Comparison of ENCODE assay signal across 17 cellular contexts in genomic region chr2:167048829-167049228, GRCh38.
"Had no signal": no experiment of that assay in that cellular context is flagged by ENCODE, and none has a peak within 500 bp of the region (broad histone marks: within the 10 kb centered on the region; RNA-seq: fewer than 3 reads in every experiment).

No MANE protein-coding gene starts in this region.

- H3K27ac Mint-ChIP-seq: activated naive CD4-positive, alpha-beta T cell treated with anti-CD3 and anti-CD28 coated beads, Interleukin-2, amount 10 ng/mL, durations not matched to agents 7 days and 5 days; activated T-helper 17 cell treated with anti-CD3 and anti-CD28 coated beads, Interleukin-2, amount 50 U/mL, for 72 hours; endodermal cell; T-cell had no signal

- H3K36me3 Mint-ChIP-seq: activated naive CD4-positive, alpha-beta T cell treated with anti-CD3 and anti-CD28 coated beads, Interleukin-2, amount 10 ng/mL, durations not matched to agents 7 days and 5 days; T-cell had no signal

- H3K9me3 ChIP-seq: ovary, stomach, testis, upper lobe of left lung had no signal

- H3K4me3 Mint-ChIP-seq: activated naive CD4-positive, alpha-beta T cell treated with anti-CD3 and anti-CD28 coated beads, Interleukin-2, amount 10 ng/mL, durations not matched to agents 7 days and 5 days; activated T-helper 17 cell treated with anti-CD3 and anti-CD28 coated beads, Interleukin-2, amount 50 U/mL, for 72 hours; endodermal cell; neural crest cell; T-cell had no signal

- H3K4me3 ChIP-seq: dorsolateral prefrontal cortex, ovary, stomach, testis, upper lobe of left lung had no signal

- DNase-seq: activated CD4-positive, alpha-beta T cell treated with anti-CD3 and anti-CD28 coated beads, Interleukin-2, amount 50 U/mL, for 48 hours; activated naive CD4-positive, alpha-beta T cell treated with anti-CD3 and anti-CD28 coated beads, Interleukin-2, amount 10 ng/mL, durations not matched to agents 7 days and 5 days; dorsolateral prefrontal cortex; endodermal cell; erythroblast; ovary; stimulated activated CD4-positive, alpha-beta T cell treated with anti-CD3 and anti-CD28 coated beads, Interleukin-1b, Interleukin-23, amount 100 ng/mL, for 48 hours; stomach; T-cell; T1000; testis; upper lobe of left lung had no signal

- H3K27me3 Mint-ChIP-seq: activated naive CD4-positive, alpha-beta T cell treated with anti-CD3 and anti-CD28 coated beads, Interleukin-2, amount 10 ng/mL, durations not matched to agents 7 days and 5 days; activated T-helper 17 cell treated with anti-CD3 and anti-CD28 coated beads, Interleukin-2, amount 50 U/mL, for 72 hours; T-cell had no signal

- H3K27me3 ChIP-seq: dorsolateral prefrontal cortex, ovary, stomach, testis, upper lobe of left lung had no signal

- FAIRE-seq: astrocyte had no signal

- H3K27ac ChIP-seq: dorsolateral prefrontal cortex, ovary, stomach, testis, upper lobe of left lung, VCaP had no signal

- H3K9me3 Mint-ChIP-seq: activated naive CD4-positive, alpha-beta T cell treated with anti-CD3 and anti-CD28 coated beads, Interleukin-2, amount 10 ng/mL, durations not matched to agents 7 days and 5 days; activated T-helper 17 cell treated with anti-CD3 and anti-CD28 coated beads, Interleukin-2, amount 50 U/mL, for 72 hours; endodermal cell; neural crest cell; T-cell had no signal

- H3K4me1 ChIP-seq: stomach, testis, upper lobe of left lung had no signal

- ATAC-seq: activated T-helper 17 cell treated with anti-CD3 and anti-CD28 coated beads, Interleukin-2, amount 50 U/mL, for 72 hours; sciatic nerve; T-cell had no signal

- H3K36me3 ChIP-seq: ovary, stomach, upper lobe of left lung had no signal

- H3K4me1 Mint-ChIP-seq: activated naive CD4-positive, alpha-beta T cell treated with anti-CD3 and anti-CD28 coated beads, Interleukin-2, amount 10 ng/mL, durations not matched to agents 7 days and 5 days; activated T-helper 17 cell treated with anti-CD3 and anti-CD28 coated beads, Interleukin-2, amount 50 U/mL, for 72 hours; T-cell had no signal
